15 cellular contexts compared by ENCODE assay signal in the genomic region with DNA sequence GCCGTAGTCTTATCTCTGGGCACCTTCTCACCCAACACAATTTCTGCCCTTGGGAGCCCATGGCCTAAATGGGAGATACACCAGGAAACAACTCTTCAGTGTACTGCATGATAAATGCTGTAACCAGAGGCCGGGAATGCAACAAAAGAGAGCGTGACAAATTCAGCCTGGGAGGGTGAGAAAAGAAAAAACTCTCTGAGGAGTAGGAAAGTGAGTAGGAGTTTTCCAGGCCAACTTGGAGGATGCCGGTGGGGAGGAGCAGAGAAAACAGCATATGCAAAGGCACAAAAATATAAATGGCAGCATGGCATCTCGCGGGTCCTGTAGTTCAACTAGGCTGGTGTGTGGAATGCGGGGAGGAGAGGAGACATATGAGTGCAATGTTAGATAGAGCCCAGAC.
"Had no signal": no experiment of that assay in that cellular context is flagged by ENCODE, and none has a peak within 500 bp of the region (broad histone marks: within the 10 kb centered on the region; RNA-seq: fewer than 3 reads in every experiment).

No MANE protein-coding gene starts in this region.

- H3K4me1 ChIP-seq: colonic mucosa, psoas muscle had no signal

- H3K4me1 Mint-ChIP-seq: stimulated activated naive B cell treated with anti-CD40 and anti-IgM and Interleukin-4, amounts not matched to agents 10 μg/mL and 1 μg/mL and 100 μg/mL, for 72 hours had no signal

- ATAC-seq: activated naive CD4-positive, alpha-beta T cell treated with anti-CD3 and anti-CD28 coated beads, Interleukin-2, amount 50 U/mL, for 72 hours; activated T-cell treated with anti-CD3 and anti-CD28 coated beads, Interleukin-2, amount 50 U/mL, for 4 hours; naive thymus-derived CD4-positive, alpha-beta T cell; psoas muscle; right lobe of liver; stimulated activated naive B cell treated with anti-CD40 and anti-IgM and Interleukin-4, amounts not matched to agents 10 μg/mL and 1 μg/mL and 100 μg/mL, for 72 hours had no signal

- H3K9me3 ChIP-seq: colonic mucosa, psoas muscle, right lobe of liver, upper lobe of left lung had no signal

- H3K9me3 Mint-ChIP-seq: activated naive CD4-positive, alpha-beta T cell treated with anti-CD3 and anti-CD28 coated beads, Interleukin-2, amount 50 U/mL, for 72 hours; activated T-cell treated with anti-CD3 and anti-CD28 coated beads, Interleukin-2, amount 50 U/mL, for 4 hours; stimulated activated naive B cell treated with anti-CD40 and anti-IgM and Interleukin-4, amounts not matched to agents 10 μg/mL and 1 μg/mL and 100 μg/mL, for 72 hours had no signal

- H3K36me3 Mint-ChIP-seq: activated naive CD4-positive, alpha-beta T cell treated with anti-CD3 and anti-CD28 coated beads, Interleukin-2, amount 50 U/mL, for 72 hours; naive thymus-derived CD4-positive, alpha-beta T cell; stimulated activated naive B cell treated with anti-CD40 and anti-IgM and Interleukin-4, amounts not matched to agents 10 μg/mL and 1 μg/mL and 100 μg/mL, for 72 hours had no signal

- H3K4me3 Mint-ChIP-seq: activated T-cell treated with anti-CD3 and anti-CD28 coated beads, Interleukin-2, amount 50 U/mL, for 4 hours; naive thymus-derived CD4-positive, alpha-beta T cell; stimulated activated naive B cell treated with anti-CD40 and anti-IgM and Interleukin-4, amounts not matched to agents 10 μg/mL and 1 μg/mL and 100 μg/mL, for 72 hours had no signal

- H3K27me3 Mint-ChIP-seq: stimulated activated naive B cell treated with anti-CD40 and anti-IgM and Interleukin-4, amounts not matched to agents 10 μg/mL and 1 μg/mL and 100 μg/mL, for 72 hours had no signal

- H3K36me3 ChIP-seq: colonic mucosa, right lobe of liver, upper lobe of left lung had no signal

- H3K27ac Mint-ChIP-seq: activated naive CD4-positive, alpha-beta T cell treated with anti-CD3 and anti-CD28 coated beads, Interleukin-2, amount 50 U/mL, for 72 hours; naive thymus-derived CD4-positive, alpha-beta T cell; stimulated activated naive B cell treated with anti-CD40 and anti-IgM and Interleukin-4, amounts not matched to agents 10 μg/mL and 1 μg/mL and 100 μg/mL, for 72 hours had no signal

- H3K27me3 ChIP-seq: colonic mucosa, hepatocyte, right lobe of liver, upper lobe of left lung had no signal

- H3K4me3 ChIP-seq: colonic mucosa, hepatocyte, psoas muscle, right lobe of liver, upper lobe of left lung had no signal

- H3K27ac ChIP-seq: colonic mucosa, psoas muscle, right lobe of liver had no signal

- DNase-seq: activated CD4-positive, alpha-beta T cell treated with anti-CD3 and anti-CD28 coated beads, Interleukin-2, amount 50 U/mL, for 4 hours; activated effector memory CD4-positive, alpha-beta T cell treated with anti-CD3 and anti-CD28 coated beads, Interleukin-2, amount 50 U/mL, for 16 hours; activated T-cell treated with anti-CD3 and anti-CD28 coated beads, Interleukin-2, amount 50 U/mL, for 4 hours; colonic mucosa; effector CD4-positive, alpha-beta T cell; naive thymus-derived CD4-positive, alpha-beta T cell; psoas muscle; right lobe of liver; stimulated activated CD4-positive, alpha-beta T cell treated with anti-CD3 and anti-CD28 coated beads, Interleukin-2, amount 100 ng/mL, for 24 hours; stimulated activated naive B cell treated with anti-CD40 and anti-IgM and Interleukin-4, amounts not matched to agents 10 μg/mL and 1 μg/mL and 100 μg/mL, for 72 hours; substantia nigra; T-helper 2 cell; upper lobe of left lung had no signal
